ENCODE assay signal across 24 cellular contexts in genomic region chr13:113764793-113765190, GRCh38.
"Had no signal": no experiment of that assay in that cellular context is flagged by ENCODE, and none has a peak within 500 bp of the region (broad histone marks: within the 10 kb centered on the region; RNA-seq: fewer than 3 reads in every experiment).

No MANE protein-coding gene starts in this region.

- FAIRE-seq: endothelial cell of umbilical vein, islet of Langerhans had no signal

- H3K36me3 ChIP-seq: gastrocnemius medialis had no signal

- H3K9me3 ChIP-seq: gastrocnemius medialis, mucosa of descending colon had no signal

- H3K27ac ChIP-seq: gastrocnemius medialis had no signal

- H3K9me3 Mint-ChIP-seq: activated CD8-positive, alpha-beta T cell treated with anti-CD3 and anti-CD28 coated beads for 36 hours; activated naive CD4-positive, alpha-beta T cell treated with anti-CD3 and anti-CD28 coated beads, Interleukin-2, amount 50 U/mL, for 24 hours; memory B cell; nephron progenitor cell had no signal

- H3K4me3 ChIP-seq: gastrocnemius medialis, mucosa of descending colon had no signal

- DNase-seq: activated CD4-positive, alpha-beta T cell treated with anti-CD3 and anti-CD28 coated beads for 48 hours; activated CD8-positive, alpha-beta memory T cell treated with anti-CD3 and anti-CD28 coated beads, Interleukin-2, amount 10 ng/mL, durations not matched to agents 7 days and 5 days; activated CD8-positive, alpha-beta T cell treated with anti-CD3 and anti-CD28 coated beads for 36 hours; activated gamma-delta T cell treated with Interleukin-2 at 50 U/mL for 16 hours; activated T-cell treated with anti-CD3 and anti-CD28 coated beads for 4 hours; central memory CD4-positive, alpha-beta T cell; dermis blood vessel endothelial cell; effector CD8-positive, alpha-beta T cell; gastrocnemius medialis; left cardiac atrium; mucosa of descending colon; nephron progenitor cell; occipital lobe; posterior cingulate gyrus; retina; stimulated activated CD4-positive, alpha-beta T cell treated with anti-CD3 and anti-CD28 coated beads, Interleukin-12 subunit alpha, Interleukin-12 subunit beta, amount 100 ng/mL, for 4 hours; stimulated activated CD4-positive, alpha-beta T cell treated with anti-CD3 and anti-CD28 coated beads, Interleukin-4, amount 100 ng/mL, for 4 hours; stimulated activated naive CD8-positive, alpha-beta T cell treated with anti-CD3 and anti-CD28 coated beads, Interleukin-15, Interleukin-2, amounts not matched to agents 100 U/mL and 50 U/mL, for 24 hours; T-helper 17 cell had no signal

- ATAC-seq: activated CD8-positive, alpha-beta memory T cell treated with anti-CD3 and anti-CD28 coated beads, Interleukin-2, amount 10 ng/mL, durations not matched to agents 7 days and 5 days; activated CD8-positive, alpha-beta T cell treated with anti-CD3 and anti-CD28 coated beads for 36 hours; gastrocnemius medialis; left cardiac atrium; stimulated activated naive CD8-positive, alpha-beta T cell treated with anti-CD3 and anti-CD28 coated beads, Interleukin-15, Interleukin-2, amounts not matched to agents 100 U/mL and 50 U/mL, for 24 hours; T-helper 17 cell had no signal

- H3K4me3 Mint-ChIP-seq: activated CD8-positive, alpha-beta memory T cell treated with anti-CD3 and anti-CD28 coated beads, Interleukin-2, amount 10 ng/mL, durations not matched to agents 7 days and 5 days; activated CD8-positive, alpha-beta T cell treated with anti-CD3 and anti-CD28 coated beads for 36 hours; activated naive CD4-positive, alpha-beta T cell treated with anti-CD3 and anti-CD28 coated beads, Interleukin-2, amount 50 U/mL, for 24 hours; brain; memory B cell; nephron progenitor cell; T-helper 17 cell had no signal

- H3K36me3 Mint-ChIP-seq: activated CD8-positive, alpha-beta memory T cell treated with anti-CD3 and anti-CD28 coated beads, Interleukin-2, amount 10 ng/mL, durations not matched to agents 7 days and 5 days; activated naive CD4-positive, alpha-beta T cell treated with anti-CD3 and anti-CD28 coated beads, Interleukin-2, amount 50 U/mL, for 24 hours; brain; memory B cell had no signal

- H3K4me1 Mint-ChIP-seq: memory B cell had no signal

- H3K27ac Mint-ChIP-seq: activated CD8-positive, alpha-beta memory T cell treated with anti-CD3 and anti-CD28 coated beads, Interleukin-2, amount 10 ng/mL, durations not matched to agents 7 days and 5 days; activated CD8-positive, alpha-beta T cell treated with anti-CD3 and anti-CD28 coated beads for 36 hours; activated naive CD4-positive, alpha-beta T cell treated with anti-CD3 and anti-CD28 coated beads, Interleukin-2, amount 50 U/mL, for 24 hours; brain; memory B cell; nephron progenitor cell; T-helper 17 cell had no signal
